15 cellular contexts compared by ENCODE assay signal in the genomic region with DNA sequence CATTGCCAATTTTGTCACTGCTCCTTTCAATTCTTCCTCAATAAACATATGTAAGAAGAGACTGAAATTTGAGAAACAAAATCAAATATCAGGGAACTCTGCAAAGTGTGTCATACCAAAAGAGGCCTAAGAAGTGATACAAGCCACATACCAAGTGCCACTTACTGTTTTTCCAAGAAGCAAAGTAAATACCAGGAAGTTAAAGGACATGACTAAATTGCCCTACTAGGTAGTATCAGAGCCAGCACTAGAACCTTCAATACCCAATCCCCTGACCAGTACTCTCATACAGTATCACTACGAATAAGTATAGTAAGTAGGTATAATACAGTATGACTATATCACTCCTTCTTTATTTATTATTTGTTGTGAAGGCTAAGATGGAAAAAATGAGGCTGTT. TPM values are rescaled to one million over a fixed set of nuclear protein-coding genes. Genes with fewer than 3 reads are reported as not detected.
DNase-seq lines count a peak whose midpoint lies in the region; ATAC-seq and TF ChIP-seq lines count a peak whose summit lies in the region.
"Had no signal": no experiment of that assay in that cellular context is flagged by ENCODE, and none has a peak within 500 bp of the region (broad histone marks: within the 10 kb centered on the region; RNA-seq: fewer than 3 reads in every experiment).

No MANE protein-coding gene starts in this region.

- no peaks in the 10 kb centered on the region for H3K27me3 Mint-ChIP-seq in activated naive CD4-positive, alpha-beta T cell treated with anti-CD3 and anti-CD28 coated beads, Interleukin-2, amount 50 U/mL, for 24 hours
- H3K27me3 Mint-ChIP-seq in activated CD4-positive, alpha-beta memory T cell treated with anti-CD3 and anti-CD28 coated beads for 36 hours: no peaks in the 10 kb centered on the region
- H3K27me3 Mint-ChIP-seq: B cell had no signal

- CTCF ChIA-PET in activated CD4-positive, alpha-beta memory T cell treated with anti-CD3 and anti-CD28 coated beads for 36 hours (lab: Charles Lee): interaction anchor here (0.9 to 1.7 kb wide), 4 partner anchors 9 to 86 kb away, joined by 3 to 9 read pairs (median 7); a partner anchor contains a TSS

- peak overlapping the region; percentile 55 for H3K4me3 Mint-ChIP-seq in activated naive CD4-positive, alpha-beta T cell treated with anti-CD3 and anti-CD28 coated beads, Interleukin-2, amount 50 U/mL, for 24 hours
- H3K4me3 Mint-ChIP-seq in activated CD4-positive, alpha-beta memory T cell treated with anti-CD3 and anti-CD28 coated beads for 36 hours: no peak overlapping the region
- H3K4me3 Mint-ChIP-seq: B cell had no signal

- POLR2A ChIA-PET in activated CD4-positive, alpha-beta memory T cell treated with anti-CD3 and anti-CD28 coated beads for 36 hours (lab: Charles Lee): interaction anchor here (0.6 to 1.5 kb wide), 3 partner anchors 9 to 271 kb away, joined by 3 to 5 read pairs (median 3); no protein-coding TSS in a partner anchor

- H3K9me3 ChIP-seq in lung (ENCODE audit: control insufficient read depth in 2 of 2, insufficient read depth in 1 of 2, low read length in 1 of 2) (no peaks in the 10 kb centered on the region), upper lobe of left lung (no peaks in the 10 kb centered on the region), MG63 (no peaks in the 10 kb centered on the region)
- H3K9me3 ChIP-seq: sigmoid colon, vagina had no signal

- no peak for TF ChIP-seq POLR2A in upper lobe of left lung (IDR thresholded peaks at IDR 0.05)

- no peaks in the 10 kb centered on the region for H3K27me3 ChIP-seq in lung (ENCODE audit: control insufficient read depth, insufficient read depth)
- H3K27me3 ChIP-seq in upper lobe of left lung: no peaks in the 10 kb centered on the region
- no peaks in the 10 kb centered on the region for H3K27me3 ChIP-seq in MG63
- H3K27me3 ChIP-seq: sigmoid colon, vagina had no signal

- H3K36me3 ChIP-seq in lung (ENCODE audit: control insufficient read depth in 2 of 2, insufficient read depth in 2 of 2, low read length in 2 of 2) (no peaks in the 10 kb centered on the region), upper lobe of left lung (no peaks in the 10 kb centered on the region), MG63 (no peaks in the 10 kb centered on the region; the same call in 1 of the 2 replicates)
- H3K36me3 ChIP-seq: sigmoid colon, vagina had no signal

- peaks cover 28% of the 10 kb centered on the region for H3K36me3 Mint-ChIP-seq in activated naive CD4-positive, alpha-beta T cell treated with anti-CD3 and anti-CD28 coated beads, Interleukin-2, amount 50 U/mL, for 24 hours
- H3K36me3 Mint-ChIP-seq in activated CD4-positive, alpha-beta memory T cell treated with anti-CD3 and anti-CD28 coated beads for 36 hours: peaks cover 22% of the 10 kb centered on the region

- 71 to 72% methylated on average over 1 of the region's 1 CpG for WGBS in lung, 2 donors
- WGBS in upper lobe of left lung, 2 donors: 51 to 67% methylated on average over 1 of the region's 1 CpG

- intact Hi-C loops in activated CD4-positive, alpha-beta memory T cell treated with anti-CD3 and anti-CD28 coated beads for 36 hours (cut with micrococcal nuclease): loop anchor here (1.0 kb wide), 1 partner anchor 9 kb away; no protein-coding TSS in a partner anchor

- H3K27ac ChIP-seq in lung (ENCODE audit: low read depth in 1 of 2, low read length in 1 of 2) (peak overlapping the region in 1 of 2 donors; percentile 70), upper lobe of left lung (peak overlapping the region; percentile 12 to 68 (median 57))
- H3K27ac ChIP-seq: sigmoid colon, vagina had no signal

- H3K4me1 Mint-ChIP-seq in activated naive CD4-positive, alpha-beta T cell treated with anti-CD3 and anti-CD28 coated beads, Interleukin-2, amount 50 U/mL, for 24 hours: peaks cover 79% of the 10 kb centered on the region
- H3K4me1 Mint-ChIP-seq in activated CD4-positive, alpha-beta memory T cell treated with anti-CD3 and anti-CD28 coated beads for 36 hours (ENCODE audit: low read depth): peaks cover 78% of the 10 kb centered on the region

- no peak for TF ChIP-seq CTCF in lung (IDR thresholded peaks at IDR 0.05; ENCODE audit: control extremely low read depth, extremely low read depth)
- no peak for TF ChIP-seq CTCF in upper lobe of left lung (IDR thresholded peaks at IDR 0.05)

- ATAC-seq in lung (ENCODE audit: insufficient read depth, low FRiP score) (peak; percentile 55), upper lobe of left lung (ENCODE audit: low FRiP score in 2 of 2) (peak; percentile 48 to 83)

- peak overlapping the region; percentile 90 for H3K27ac Mint-ChIP-seq in activated naive CD4-positive, alpha-beta T cell treated with anti-CD3 and anti-CD28 coated beads, Interleukin-2, amount 50 U/mL, for 24 hours
- H3K27ac Mint-ChIP-seq in activated CD4-positive, alpha-beta memory T cell treated with anti-CD3 and anti-CD28 coated beads for 36 hours: peak overlapping the region; percentile 82
- H3K27ac Mint-ChIP-seq: B cell had no signal

- no peaks in the 10 kb centered on the region for H3K9me3 Mint-ChIP-seq in activated naive CD4-positive, alpha-beta T cell treated with anti-CD3 and anti-CD28 coated beads, Interleukin-2, amount 50 U/mL, for 24 hours
- H3K9me3 Mint-ChIP-seq in activated CD4-positive, alpha-beta memory T cell treated with anti-CD3 and anti-CD28 coated beads for 36 hours: no peaks in the 10 kb centered on the region

- H3K4me1 ChIP-seq in lung (ENCODE audit: control insufficient read depth in 2 of 2, insufficient read depth in 2 of 2, low read length in 2 of 2): peaks cover 8 to 19% of the 10 kb centered on the region in 2 donors
- peaks cover 34 to 65% (median 54%) of the 10 kb centered on the region in 4 donors for H3K4me1 ChIP-seq in upper lobe of left lung

- H3K4me3 ChIP-seq in lung (no peak overlapping the region), upper lobe of left lung (no peak overlapping the region), MG63 (no peak overlapping the region)
- H3K4me3 ChIP-seq: sigmoid colon, vagina had no signal

- DNase-seq in activated naive CD4-positive, alpha-beta T cell treated with anti-CD3 and anti-CD28 coated beads, Interleukin-2, amount 50 U/mL, for 16 hours: no peak
- DNase-seq in activated CD4-positive, alpha-beta memory T cell treated with anti-CD3 and anti-CD28 coated beads for 36 hours: no peak
- DNase-seq in lung (ENCODE audit: low spot score) (no peak), upper lobe of left lung (no peak), MG63 (no peak), EL (no peak)
- DNase-seq in central memory CD4-positive, alpha-beta T cell: no peak
- DNase-seq: activated CD4-positive, alpha-beta T cell treated with anti-CD3 and anti-CD28 coated beads, Interleukin-2, amount 50 U/mL, for 1 hour; aorta; NCI-H1092; SIG-M5; sigmoid colon had no signal

- peak in 1 of 4 donors; percentile 62 for TF ChIP-seq EP300 in upper lobe of left lung (IDR thresholded peaks at IDR 0.05)

RNA-seq across cellular contexts. Expression of a gene that starts 13.6 kb away (rescaled TPM):
- total RNA-seq in activated CD4-positive, alpha-beta memory T cell treated with anti-CD3 and anti-CD28 coated beads for 36 hours: 10 to 100 TPM; 24.2 TPM
- total RNA-seq in lung (10 to 100 TPM; 20.5 to 41.8 TPM), upper lobe of left lung (10 to 100 TPM; 19.5 to 36.6 (median 26.3) TPM)
- 1 to 10 TPM; 3.8 to 6.9 TPM for polyA plus RNA-seq in lung
- total RNA-seq in MG63 (2014; rRNA removed; shearing (Covaris generic); ENCODE audit: low replicate concordance): 0.82 and 1.7 TPM in 2 replicates
